32 cellular contexts compared by ENCODE assay signal in genomic region chr12:104896710-104897109, GRCh38.
"Had no signal": no experiment of that assay in that cellular context is flagged by ENCODE, and none has a peak within 500 bp of the region (broad histone marks: within the 10 kb centered on the region; RNA-seq: fewer than 3 reads in every experiment).

No MANE protein-coding gene starts in this region.

- H3K27ac Mint-ChIP-seq: activated CD4-positive, alpha-beta memory T cell treated with anti-CD3 and anti-CD28 coated beads, Interleukin-2, amount 10 ng/mL, durations not matched to agents 7 days and 5 days; activated CD8-positive, alpha-beta memory T cell treated with anti-CD3 and anti-CD28 coated beads, Interleukin-2, amount 10 ng/mL, durations not matched to agents 7 days and 5 days; activated naive CD4-positive, alpha-beta T cell treated with anti-CD3 and anti-CD28 coated beads, Interleukin-2, amount 10 ng/mL, durations not matched to agents 7 days and 5 days; activated naive CD8-positive, alpha-beta T cell treated with anti-CD3 and anti-CD28 coated beads for 36 hours had no signal

- H3K27ac ChIP-seq: cardiac muscle cell, SJCRH30, SK-N-MC, WERI-Rb-1 had no signal

- H3K36me3 Mint-ChIP-seq: activated naive CD4-positive, alpha-beta T cell treated with anti-CD3 and anti-CD28 coated beads, Interleukin-2, amount 10 ng/mL, durations not matched to agents 7 days and 5 days; activated naive CD8-positive, alpha-beta T cell treated with anti-CD3 and anti-CD28 coated beads for 36 hours had no signal

- H3K27me3 ChIP-seq: cardiac muscle cell, SJCRH30 had no signal

- H3K4me1 ChIP-seq: SJCRH30 had no signal

- H3K4me3 ChIP-seq: cardiac muscle cell, SJCRH30, SK-N-MC had no signal

- H3K9me3 Mint-ChIP-seq: activated naive CD4-positive, alpha-beta T cell treated with anti-CD3 and anti-CD28 coated beads, Interleukin-2, amount 10 ng/mL, durations not matched to agents 7 days and 5 days; central memory CD8-positive, alpha-beta T cell had no signal

- H3K9me3 ChIP-seq: SJCRH30 had no signal

- H3K36me3 ChIP-seq: cardiac muscle cell, SJCRH30, WERI-Rb-1 had no signal

- ATAC-seq: activated CD8-positive, alpha-beta memory T cell treated with anti-CD3 and anti-CD28 coated beads, Interleukin-2, amount 10 ng/mL, durations not matched to agents 7 days and 5 days had no signal

- DNase-seq: activated CD4-positive, alpha-beta memory T cell treated with anti-CD3 and anti-CD28 coated beads, Interleukin-2, amount 10 ng/mL, durations not matched to agents 7 days and 5 days; activated CD4-positive, alpha-beta T cell treated with anti-CD3 and anti-CD28 coated beads for 1 hour; activated CD4-positive, alpha-beta T cell treated with anti-CD3 and anti-CD28 coated beads for 48 hours; activated CD4-positive, CD25-positive, alpha-beta regulatory T cell; activated CD8-positive, alpha-beta memory T cell treated with anti-CD3 and anti-CD28 coated beads for 24 hours; activated CD8-positive, alpha-beta memory T cell treated with anti-CD3 and anti-CD28 coated beads, Interleukin-2, amount 10 ng/mL, durations not matched to agents 7 days and 5 days; activated CD8-positive, alpha-beta memory T cell treated with anti-CD3 and anti-CD28 coated beads, Interleukin-2, amount 50 U/mL, for 48 hours; activated effector memory CD4-positive, alpha-beta T cell treated with Interleukin-2 at 50 U/mL for 16 hours; activated naive CD4-positive, alpha-beta T cell treated with anti-CD3 and anti-CD28 coated beads, Interleukin-2, amount 10 ng/mL, durations not matched to agents 7 days and 5 days; activated naive CD8-positive, alpha-beta T cell treated with anti-CD3 and anti-CD28 coated beads for 36 hours; activated T-cell treated with anti-CD3 and anti-CD28 coated beads, Interleukin-2, amount 50 U/mL, for 48 hours; amniotic stem cell; aorta; MM.1S; MV-4-11; NCI-H1092 treated with DMSO at 0.1 percent for 48 hours; NCI-H146; NCI-H187; NCI-H2029 treated with DMSO at 0.1 percent for 48 hours; NCI-H2107; NCI-H2171; NCI-H510A; NCI-H526; NCI-H748 treated with DMSO at 0.1 percent for 48 hours; NK-92 treated with Interleukin-12 subunit alpha and Interleukin-12 subunit beta, amount 100 ng/mL, for 24 hours; SHP77; SJCRH30; T1000; WERI-Rb-1 had no signal
